ENCODE assay signal across 8 cellular contexts in the genomic region with DNA sequence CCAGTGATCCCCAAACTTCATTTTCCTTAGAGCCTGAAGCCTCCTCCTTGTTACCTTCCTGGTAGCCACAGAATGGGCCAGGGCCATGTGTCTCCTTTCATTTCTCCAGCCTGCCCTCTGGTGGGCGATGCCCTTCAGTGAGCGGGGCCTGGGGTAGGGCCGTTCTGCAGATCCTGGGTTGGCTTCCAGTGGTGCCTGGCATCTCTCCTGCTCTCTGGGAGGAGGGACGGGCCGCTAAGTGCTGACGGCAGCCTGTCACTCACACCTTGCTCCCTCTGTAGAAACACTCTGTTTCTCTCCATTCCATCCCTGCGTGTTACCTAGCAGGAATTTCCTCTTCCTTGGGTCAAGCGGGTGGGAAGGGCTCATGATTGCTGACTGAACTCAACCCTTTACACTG.
DNase-seq lines count a peak whose midpoint lies in the region; ATAC-seq and TF ChIP-seq lines count a peak whose summit lies in the region.

No MANE protein-coding gene starts in this region.

- no peak overlapping the region for H3K4me3 ChIP-seq in retinal pigment epithelial cell (ENCODE audit: low read length)

- H3K27me3 Mint-ChIP-seq in activated naive CD8-positive, alpha-beta T cell treated with anti-CD3 and anti-CD28 coated beads, Interleukin-2, amount 10 ng/mL, durations not matched to agents 7 days and 5 days = peaks cover 6% of the 10 kb centered on the region

- peaks cover 1% of the 10 kb centered on the region for H3K9me3 Mint-ChIP-seq in activated naive CD8-positive, alpha-beta T cell treated with anti-CD3 and anti-CD28 coated beads, Interleukin-2, amount 10 ng/mL, durations not matched to agents 7 days and 5 days

- H3K4me1 Mint-ChIP-seq in activated naive CD8-positive, alpha-beta T cell treated with anti-CD3 and anti-CD28 coated beads, Interleukin-2, amount 10 ng/mL, durations not matched to agents 7 days and 5 days = no peaks in the 10 kb centered on the region

- intact Hi-C loops in left ventricle myocardium superior (cut with micrococcal nuclease) = loop anchor here (10.0 kb wide), 1 partner anchor 230 kb away; the partner anchor contains the start of gene CACNA1C

- H3K4me3 Mint-ChIP-seq in activated naive CD8-positive, alpha-beta T cell treated with anti-CD3 and anti-CD28 coated beads, Interleukin-2, amount 10 ng/mL, durations not matched to agents 7 days and 5 days = no peak overlapping the region

- peak; percentile 85 for TF ChIP-seq CTCF in retinal pigment epithelial cell (conservative IDR thresholded peaks at IDR 0.05; ENCODE audit: low read depth, low read length)

- POLR2A ChIA-PET in activated naive CD8-positive, alpha-beta T cell treated with anti-CD3 and anti-CD28 coated beads, Interleukin-2, amount 10 ng/mL, durations not matched to agents 7 days and 5 days (lab: Charles Lee) = no interaction called here

- peaks cover 2% of the 10 kb centered on the region for H3K36me3 Mint-ChIP-seq in activated naive CD8-positive, alpha-beta T cell treated with anti-CD3 and anti-CD28 coated beads, Interleukin-2, amount 10 ng/mL, durations not matched to agents 7 days and 5 days

- no peak for ATAC-seq in activated naive CD8-positive, alpha-beta T cell treated with anti-CD3 and anti-CD28 coated beads, Interleukin-2, amount 10 ng/mL, durations not matched to agents 7 days and 5 days (ENCODE audit: low read depth)
- ATAC-seq in left ventricle myocardium superior (peak; percentile 79), GM21515 (IDR thresholded peaks at IDR 0.05; ENCODE audit: unreplicated experiment) (no peak), GM18909 (IDR thresholded peaks at IDR 0.05; ENCODE audit: poor library complexity, unreplicated experiment) (no peak)

- DNase-seq in CD1c-positive myeloid dendritic cell (ENCODE audit: extremely low spot score) (peak; percentile 37), GOT3 (lab: John Stamatoyannopoulos, UW) (peak; percentile 42), NCI-H460 (ENCODE audit: extremely low read depth, low read depth) (peak; percentile 40), left ventricle myocardium superior (peak; percentile 90), retinal pigment epithelial cell (ENCODE audit: low read depth) (peak; percentile 15)
- peak; percentile 44 for DNase-seq in activated naive CD8-positive, alpha-beta T cell treated with anti-CD3 and anti-CD28 coated beads, Interleukin-2, amount 10 ng/mL, durations not matched to agents 7 days and 5 days

- H3K27ac Mint-ChIP-seq in activated naive CD8-positive, alpha-beta T cell treated with anti-CD3 and anti-CD28 coated beads, Interleukin-2, amount 10 ng/mL, durations not matched to agents 7 days and 5 days = no peak overlapping the region

Comparison
In these comparisons a context has a peak if more than half of its experiments do, and no peak if none do; other contexts are left out.
1. DNase-seq: peak in every context shown above with its lines; median percentile 90 in left ventricle myocardium superior; 44 in activated naive CD8-positive, alpha-beta T cell treated with anti-CD3 and anti-CD28 coated beads, Interleukin-2, amount 10 ng/mL, durations not matched to agents 7 days and 5 days; 42 in GOT3; 40 in NCI-H460; 37 in CD1c-positive myeloid dendritic cell; 15 in retinal pigment epithelial cell.